Comparison of ENCODE assay signal across 1 cellular context in genomic region chr19:1173160-1173844, GRCh38.
TF ChIP-seq lines count a peak whose summit lies in the region.

No MANE protein-coding gene starts in this region.

TF ChIP-seq in HepG2, 621 proteins besides CTCF, POLR2A, EP300 and RAD21 (continues in another document):
- TF ChIP-seq SALL2 (CRISPR knock-in tag; IDR thresholded peaks at IDR 0.05) (no peak), PPARG (CRISPR knock-in tag; conservative IDR thresholded peaks at IDR 0.05) (no peak), ZNF33A (CRISPR knock-in tag; IDR thresholded peaks at IDR 0.05; ENCODE audit: borderline replicate concordance) (no peak), CHD2 (IDR thresholded peaks at IDR 0.05; ENCODE audit: low read depth, low read length) (no peak), ZBTB25 (CRISPR knock-in tag; IDR thresholded peaks at IDR 0.05) (no peak), NFE2L1 (CRISPR knock-in tag; IDR thresholded peaks at IDR 0.05; ENCODE audit: borderline replicate concordance) (no peak), HDAC2 (CRISPR knock-in tag; IDR thresholded peaks at IDR 0.05) (no peak), FIP1L1 (IDR thresholded peaks at IDR 0.05; ENCODE audit: borderline replicate concordance, insufficient read depth, low read depth, low read length) (no peak), HOXA7 (CRISPR knock-in tag; IDR thresholded peaks at IDR 0.05) (no peak), ZNF124 (CRISPR knock-in tag; IDR thresholded peaks at IDR 0.05) (no peak), NR1H2 (CRISPR knock-in tag; IDR thresholded peaks at IDR 0.05; ENCODE audit: borderline replicate concordance, low read depth) (no peak), CEBPZ (IDR thresholded peaks at IDR 0.05; ENCODE audit: low read length) (no peak), ZNF713 (CRISPR knock-in tag; IDR thresholded peaks at IDR 0.05) (no peak), ZNF749 (CRISPR knock-in tag; IDR thresholded peaks at IDR 0.05; ENCODE audit: borderline replicate concordance) (no peak), ZNF510 (CRISPR knock-in tag; IDR thresholded peaks at IDR 0.05; ENCODE audit: low read depth) (no peak), ZNF142 (CRISPR knock-in tag; IDR thresholded peaks at IDR 0.05) (no peak), ZNF766 (CRISPR knock-in tag; IDR thresholded peaks at IDR 0.05; ENCODE audit: borderline replicate concordance) (no peak), ZEB1 (IDR thresholded peaks at IDR 0.05; ENCODE audit: insufficient replicate concordance, low read depth) (no peak), GZF1 (CRISPR knock-in tag; IDR thresholded peaks at IDR 0.05) (no peak), ADNP (CRISPR knock-in tag; IDR thresholded peaks at IDR 0.05) (no peak), ZNF775 (CRISPR knock-in tag; IDR thresholded peaks at IDR 0.05; ENCODE audit: borderline replicate concordance) (no peak), ZBTB8A (CRISPR knock-in tag; IDR thresholded peaks at IDR 0.05; ENCODE audit: borderline replicate concordance, low read depth) (no peak), TMF1 (CRISPR knock-in tag; IDR thresholded peaks at IDR 0.05; ENCODE audit: low read depth) (no peak), FOXP4 (CRISPR knock-in tag; IDR thresholded peaks at IDR 0.05) (no peak), GRHL1 (CRISPR knock-in tag; conservative IDR thresholded peaks at IDR 0.05) (no peak), ZNF225 (CRISPR knock-in tag; IDR thresholded peaks at IDR 0.05) (no peak), ZNF230 (CRISPR knock-in tag; IDR thresholded peaks at IDR 0.05) (no peak), ARNT2 (CRISPR knock-in tag; IDR thresholded peaks at IDR 0.05; ENCODE audit: low read depth) (no peak), SMARCE1 (IDR thresholded peaks at IDR 0.05; ENCODE audit: borderline replicate concordance) (no peak), POLR2G (IDR thresholded peaks at IDR 0.05; ENCODE audit: low read depth, low read length) (peak; percentile 53; the same call in 1 of the 2 replicates)
- TF ChIP-seq, protein P1, sequence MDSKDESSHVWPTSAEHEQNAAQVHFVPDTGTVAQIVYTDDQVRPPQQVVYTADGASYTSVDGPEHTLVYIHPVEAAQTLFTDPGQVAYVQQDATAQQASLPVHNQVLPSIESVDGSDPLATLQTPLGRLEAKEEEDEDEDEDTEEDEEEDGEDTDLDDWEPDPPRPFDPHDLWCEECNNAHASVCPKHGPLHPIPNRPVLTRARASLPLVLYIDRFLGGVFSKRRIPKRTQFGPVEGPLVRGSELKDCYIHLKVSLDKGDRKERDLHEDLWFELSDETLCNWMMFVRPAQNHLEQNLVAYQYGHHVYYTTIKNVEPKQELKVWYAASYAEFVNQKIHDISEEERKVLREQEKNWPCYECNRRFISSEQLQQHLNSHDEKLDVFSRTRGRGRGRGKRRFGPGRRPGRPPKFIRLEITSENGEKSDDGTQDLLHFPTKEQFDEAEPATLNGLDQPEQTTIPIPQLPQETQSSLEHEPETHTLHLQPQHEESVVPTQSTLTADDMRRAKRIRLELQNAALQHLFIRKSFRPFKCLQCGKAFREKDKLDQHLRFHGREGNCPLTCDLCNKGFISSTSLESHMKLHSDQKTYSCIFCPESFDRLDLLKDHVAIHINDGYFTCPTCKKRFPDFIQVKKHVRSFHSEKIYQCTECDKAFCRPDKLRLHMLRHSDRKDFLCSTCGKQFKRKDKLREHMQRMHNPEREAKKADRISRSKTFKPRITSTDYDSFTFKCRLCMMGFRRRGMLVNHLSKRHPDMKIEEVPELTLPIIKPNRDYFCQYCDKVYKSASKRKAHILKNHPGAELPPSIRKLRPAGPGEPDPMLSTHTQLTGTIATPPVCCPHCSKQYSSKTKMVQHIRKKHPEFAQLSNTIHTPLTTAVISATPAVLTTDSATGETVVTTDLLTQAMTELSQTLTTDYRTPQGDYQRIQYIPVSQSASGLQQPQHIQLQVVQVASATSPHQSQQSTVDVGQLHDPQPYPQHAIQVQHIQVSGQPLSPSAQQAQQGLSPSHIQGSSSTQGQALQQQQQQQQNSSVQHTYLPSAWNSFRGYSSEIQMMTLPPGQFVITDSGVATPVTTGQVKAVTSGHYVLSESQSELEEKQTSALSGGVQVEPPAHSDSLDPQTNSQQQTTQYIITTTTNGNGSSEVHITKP (CRISPR knock-in tag; IDR thresholded peaks at IDR 0.05; ENCODE audit: low read depth) = no peak
- TF ChIP-seq, protein P2, sequence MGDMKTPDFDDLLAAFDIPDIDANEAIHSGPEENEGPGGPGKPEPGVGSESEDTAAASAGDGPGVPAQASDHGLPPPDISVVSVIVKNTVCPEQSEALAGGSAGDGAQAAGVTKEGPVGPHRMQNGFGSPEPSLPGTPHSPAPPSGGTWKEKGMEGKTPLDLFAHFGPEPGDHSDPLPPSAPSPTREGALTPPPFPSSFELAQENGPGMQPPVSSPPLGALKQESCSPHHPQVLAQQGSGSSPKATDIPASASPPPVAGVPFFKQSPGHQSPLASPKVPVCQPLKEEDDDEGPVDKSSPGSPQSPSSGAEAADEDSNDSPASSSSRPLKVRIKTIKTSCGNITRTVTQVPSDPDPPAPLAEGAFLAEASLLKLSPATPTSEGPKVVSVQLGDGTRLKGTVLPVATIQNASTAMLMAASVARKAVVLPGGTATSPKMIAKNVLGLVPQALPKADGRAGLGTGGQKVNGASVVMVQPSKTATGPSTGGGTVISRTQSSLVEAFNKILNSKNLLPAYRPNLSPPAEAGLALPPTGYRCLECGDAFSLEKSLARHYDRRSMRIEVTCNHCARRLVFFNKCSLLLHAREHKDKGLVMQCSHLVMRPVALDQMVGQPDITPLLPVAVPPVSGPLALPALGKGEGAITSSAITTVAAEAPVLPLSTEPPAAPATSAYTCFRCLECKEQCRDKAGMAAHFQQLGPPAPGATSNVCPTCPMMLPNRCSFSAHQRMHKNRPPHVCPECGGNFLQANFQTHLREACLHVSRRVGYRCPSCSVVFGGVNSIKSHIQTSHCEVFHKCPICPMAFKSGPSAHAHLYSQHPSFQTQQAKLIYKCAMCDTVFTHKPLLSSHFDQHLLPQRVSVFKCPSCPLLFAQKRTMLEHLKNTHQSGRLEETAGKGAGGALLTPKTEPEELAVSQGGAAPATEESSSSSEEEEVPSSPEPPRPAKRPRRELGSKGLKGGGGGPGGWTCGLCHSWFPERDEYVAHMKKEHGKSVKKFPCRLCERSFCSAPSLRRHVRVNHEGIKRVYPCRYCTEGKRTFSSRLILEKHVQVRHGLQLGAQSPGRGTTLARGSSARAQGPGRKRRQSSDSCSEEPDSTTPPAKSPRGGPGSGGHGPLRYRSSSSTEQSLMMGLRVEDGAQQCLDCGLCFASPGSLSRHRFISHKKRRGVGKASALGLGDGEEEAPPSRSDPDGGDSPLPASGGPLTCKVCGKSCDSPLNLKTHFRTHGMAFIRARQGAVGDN (CRISPR knock-in tag; IDR thresholded peaks at IDR 0.05) = peak; percentile 51; the same call in 1 of the 2 replicates
